In the genomic region with DNA sequence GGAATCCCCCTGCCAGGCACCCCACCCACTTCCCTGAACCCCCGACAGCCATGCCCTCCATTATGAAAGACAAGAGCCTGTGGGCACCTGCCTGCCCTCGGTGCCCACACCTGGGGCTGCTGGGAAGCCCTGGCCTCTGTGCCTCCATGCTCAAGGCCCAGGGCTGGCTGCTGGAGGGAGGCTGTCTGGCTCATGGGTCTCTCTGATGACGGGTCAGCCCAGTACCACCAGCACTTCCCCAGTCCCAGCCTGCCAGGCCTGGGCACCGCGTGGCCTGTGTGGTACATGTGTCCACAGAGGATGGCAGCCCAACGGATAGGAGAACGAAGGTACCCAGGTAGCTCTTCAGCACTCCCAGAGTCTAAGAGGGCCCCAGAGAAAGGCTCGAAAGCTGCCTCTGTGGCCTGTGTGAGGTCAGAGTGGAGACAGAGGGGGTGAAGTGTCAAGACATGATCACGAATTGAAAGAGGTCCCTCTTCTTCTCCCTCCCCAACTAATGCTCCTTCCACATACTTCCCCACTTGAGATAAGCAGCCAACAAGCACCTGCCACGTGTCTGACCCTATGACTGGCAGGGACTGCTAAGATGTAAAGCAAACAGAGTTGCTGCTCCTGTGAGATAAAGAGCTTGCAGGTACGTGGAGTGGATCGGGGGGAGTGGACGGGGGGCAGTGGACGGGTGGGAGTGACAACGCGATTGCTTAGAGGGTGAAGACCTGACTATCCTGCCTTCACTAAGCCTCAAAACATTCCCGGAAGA, we compare ENCODE assay signal across 22 cellular contexts. TPM values are rescaled to one million over a fixed set of nuclear protein-coding genes. Genes with fewer than 3 reads are reported as not detected.
"Had no signal": no experiment of that assay in that cellular context is flagged by ENCODE, and none has a peak within 500 bp of the region (broad histone marks: within the 10 kb centered on the region; RNA-seq: fewer than 3 reads in every experiment).

No MANE protein-coding gene starts in this region.

- H3K4me1 ChIP-seq: gastrocnemius medialis, thyroid gland had no signal

- ATAC-seq: activated CD8-positive, alpha-beta memory T cell treated with anti-CD3 and anti-CD28 coated beads, Interleukin-2, amount 10 ng/mL, durations not matched to agents 7 days and 5 days; activated CD8-positive, alpha-beta T cell treated with anti-CD3 and anti-CD28 coated beads for 36 hours; effector memory CD8-positive, alpha-beta T cell; gastrocnemius medialis; T-helper 17 cell had no signal

- FAIRE-seq: astrocyte, colon, endothelial cell of umbilical vein had no signal

- H3K9me3 ChIP-seq: esophagus muscularis mucosa, gastrocnemius medialis, thyroid gland, vagina had no signal

- H3K4me3 ChIP-seq: dorsolateral prefrontal cortex, esophagus muscularis mucosa, gastrocnemius medialis, thyroid gland, vagina had no signal

- H3K27me3 ChIP-seq: dorsolateral prefrontal cortex, esophagus muscularis mucosa, gastrocnemius medialis, thyroid gland, vagina had no signal

- DNase-seq: activated CD4-positive, alpha-beta T cell treated with anti-CD3 and anti-CD28 coated beads, Interleukin-2, amount 10 ng/mL, durations not matched to agents 24 days and 14 days; activated CD8-positive, alpha-beta memory T cell treated with anti-CD3 and anti-CD28 coated beads, Interleukin-2, amount 10 ng/mL, durations not matched to agents 7 days and 5 days; activated CD8-positive, alpha-beta T cell treated with anti-CD3 and anti-CD28 coated beads for 36 hours; activated effector memory CD4-positive, alpha-beta T cell treated with anti-CD3 and anti-CD28 coated beads, Interleukin-2, amount 50 U/mL, for 16 hours; activated T-cell treated with anti-CD3 and anti-CD28 coated beads for 4 hours; central memory CD4-positive, alpha-beta T cell; effector memory CD8-positive, alpha-beta T cell; gastrocnemius medialis; naive B cell; posterior cingulate gyrus; stimulated activated CD4-positive, alpha-beta T cell treated with anti-CD3 and anti-CD28 coated beads, Interleukin-4, amount 100 ng/mL, for 24 hours; stimulated activated naive CD4-positive, alpha-beta T cell treated with Interleukin-2 at 50 U/mL for 16 hours; SW 1271; T-helper 17 cell; thyroid gland had no signal

- H3K27ac ChIP-seq: gastrocnemius medialis, thyroid gland, vagina had no signal

- H3K36me3 ChIP-seq: esophagus muscularis mucosa, gastrocnemius medialis, thyroid gland, vagina had no signal

RNA-seq across cellular contexts. Expression of a gene that starts 59.0 kb away (rescaled TPM):
- total RNA-seq: neural crest cell had no signal
- polyA plus RNA-seq: endothelial cell of umbilical vein had no signal
